ENCODE assay signal across 8 cellular contexts in the genomic region with DNA sequence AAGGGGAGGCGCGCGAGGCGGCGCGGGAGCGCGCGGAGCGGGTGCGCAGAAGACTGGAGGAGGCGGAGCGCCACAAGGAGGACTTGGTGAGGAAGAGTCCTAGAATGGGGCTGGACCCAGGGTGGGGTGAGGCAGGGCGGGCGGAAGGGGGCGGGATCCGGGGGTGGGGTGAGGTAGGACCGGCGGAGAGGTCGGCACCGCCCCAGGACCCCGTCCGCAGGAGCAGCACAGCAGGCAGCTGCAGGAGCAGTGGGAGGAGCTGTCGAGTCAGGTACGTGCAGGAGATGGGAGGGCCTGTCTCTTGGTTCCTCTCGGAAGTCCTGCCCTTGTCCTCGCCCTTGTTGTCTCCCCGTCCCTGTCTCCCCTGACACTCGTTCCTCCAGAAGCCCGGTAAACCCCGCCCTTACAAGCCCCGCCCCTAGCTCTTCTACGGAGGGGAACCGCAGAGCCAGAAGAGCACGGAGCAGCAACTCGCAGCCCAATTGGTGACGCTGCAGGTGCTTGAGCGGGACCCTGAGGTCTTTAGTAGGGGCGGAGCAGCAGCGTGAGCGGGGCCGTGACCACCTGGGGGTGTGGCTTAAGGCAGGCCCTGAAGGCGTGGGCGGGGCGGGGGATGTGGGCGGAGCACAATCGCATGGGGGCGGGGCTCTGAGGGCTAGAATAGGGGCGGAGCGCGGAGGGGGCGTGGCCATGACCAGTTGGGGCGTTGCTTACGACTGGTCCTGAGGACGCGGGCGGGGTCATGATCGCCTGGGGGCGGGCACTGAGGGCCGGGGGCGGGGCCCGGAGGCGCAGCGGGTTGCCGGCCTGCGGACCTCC. TPM values are rescaled to one million over a fixed set of nuclear protein-coding genes. Genes with fewer than 3 reads are reported as not detected.
DNase-seq lines count a peak whose midpoint lies in the region; ATAC-seq and TF ChIP-seq lines count a peak whose summit lies in the region.
"Not testable (repeated sequence)": the region's sequence is repeated elsewhere in the genome, so short reads cannot be mapped to it uniquely, and the experiment has no call there.

No MANE protein-coding gene starts in this region.

- not testable (repeated sequence) for H3K9me3 ChIP-seq in SK-N-MC (ENCODE audit: low read depth, low read length); esophagus squamous epithelium

- no CpG with 5 or more reads among the region's 66 CpGs for WGBS in esophagus squamous epithelium, 2 donors

- not testable (repeated sequence) for H3K36me3 Mint-ChIP-seq in activated T-helper 17 cell treated with anti-CD3 and anti-CD28 coated beads, Interleukin-2, amount 50 U/mL, for 72 hours (ENCODE audit: low read depth)

- not testable (repeated sequence) for H3K27ac ChIP-seq in SK-N-MC
- H3K27ac ChIP-seq in esophagus squamous epithelium: peak overlapping the region in 1 of 4 donors; percentile 50

- TF ChIP-seq POLR2A in esophagus squamous epithelium (IDR thresholded peaks at IDR 0.05): not testable (repeated sequence)

- intact Hi-C loops in esophagus squamous epithelium (cut with DNase I): not testable (repeated sequence)

- H3K4me1 Mint-ChIP-seq in activated T-helper 17 cell treated with anti-CD3 and anti-CD28 coated beads, Interleukin-2, amount 50 U/mL, for 72 hours: not testable (repeated sequence)

- peak; percentile 67 for DNase-seq in AG10803 (ENCODE audit: low read depth)
- DNase-seq in SK-N-MC (ENCODE audit: low read depth, low spot score): peak; percentile 2
- not testable (repeated sequence) for DNase-seq in esophagus squamous epithelium (lab: John Stamatoyannopoulos, UW)
- peak; percentile 92 for DNase-seq in mesenteric fat pad (ENCODE audit: low spot score)
- peak; percentile 90 to 93 for DNase-seq in stimulated activated CD4-positive, alpha-beta T cell treated with anti-CD3 and anti-CD28 coated beads, Interleukin-4, amount 100 ng/mL, for 4 hours

- peak overlapping the region; percentile 55 for H3K4me3 Mint-ChIP-seq in activated T-helper 17 cell treated with anti-CD3 and anti-CD28 coated beads, Interleukin-2, amount 50 U/mL, for 72 hours

- not testable (repeated sequence) for H3K27me3 Mint-ChIP-seq in activated T-helper 17 cell treated with anti-CD3 and anti-CD28 coated beads, Interleukin-2, amount 50 U/mL, for 72 hours

- not testable (repeated sequence) for H3K36me3 ChIP-seq in SK-N-MC (ENCODE audit: insufficient read depth, low read length); esophagus squamous epithelium

- H3K27ac Mint-ChIP-seq in activated T-helper 17 cell treated with anti-CD3 and anti-CD28 coated beads, Interleukin-2, amount 50 U/mL, for 72 hours: peak overlapping the region; percentile 50

- not testable (repeated sequence) for H3K9ac ChIP-seq in SK-N-MC (ENCODE audit: insufficient read length)

- H3K27me3 ChIP-seq in esophagus squamous epithelium: not testable (repeated sequence)

- H3K9me3 Mint-ChIP-seq in activated T-helper 17 cell treated with anti-CD3 and anti-CD28 coated beads, Interleukin-2, amount 50 U/mL, for 72 hours: not testable (repeated sequence)

- peak overlapping the region; percentile 45 for H3K4me3 ChIP-seq in AG10803 (ENCODE audit: low read length)
- H3K4me3 ChIP-seq in SK-N-MC: peak overlapping the region; percentile 47; the same call in 1 of the 2 replicates
- H3K4me3 ChIP-seq in esophagus squamous epithelium: peak overlapping the region in 3 of 4 donors; percentile 34 to 42 (median 35)

- not testable (repeated sequence) for TF ChIP-seq CTCF in AG10803 (conservative IDR thresholded peaks at IDR 0.05; ENCODE audit: low read length); esophagus squamous epithelium (IDR thresholded peaks at IDR 0.05)

- ATAC-seq in GM19467 (IDR thresholded peaks at IDR 0.05; ENCODE audit: unreplicated experiment) (peak; percentile 63), HG03108 (IDR thresholded peaks at IDR 0.05; ENCODE audit: unreplicated experiment) (peak; percentile 76)
- peak; percentile 83 for ATAC-seq in activated T-helper 17 cell treated with anti-CD3 and anti-CD28 coated beads, Interleukin-2, amount 50 U/mL, for 72 hours (replicated peaks)

- not testable (repeated sequence) for H3K4me1 ChIP-seq in esophagus squamous epithelium

RNA-seq across cellular contexts. Expression of a gene that starts 1.2 kb away (rescaled TPM):
- total RNA-seq in activated T-helper 17 cell treated with anti-CD3 and anti-CD28 coated beads, Interleukin-2, amount 50 U/mL, for 72 hours: 10 to 100 TPM in 1 of 2 donors, 1 to 10 TPM in 1; 1.3 to 11.0 TPM
- 10 to 100 TPM in 1 of 4 donors, under 1 TPM in 2, not detected in 1; 0.12 to 21.6 (median 0.13) TPM for total RNA-seq in esophagus squamous epithelium
- 0.84 TPM for total RNA-seq in mesenteric fat pad

RNA-seq across cellular contexts. Expression of a gene that starts 10.8 kb away (rescaled TPM):
- not detected for total RNA-seq in activated T-helper 17 cell treated with anti-CD3 and anti-CD28 coated beads, Interleukin-2, amount 50 U/mL, for 72 hours
- not detected for total RNA-seq in esophagus squamous epithelium
- total RNA-seq in mesenteric fat pad: not detected
